Comparison of ENCODE assay signal across 21 cellular contexts in genomic region chr17:43632231-43632630, GRCh38. TPM values are rescaled to one million over a fixed set of nuclear protein-coding genes. Genes with fewer than 3 reads are reported as not detected.
DNase-seq lines count a peak whose midpoint lies in the region; ATAC-seq and TF ChIP-seq lines count a peak whose summit lies in the region.
"Had no signal": no experiment of that assay in that cellular context is flagged by ENCODE, and none has a peak within 500 bp of the region (broad histone marks: within the 10 kb centered on the region; RNA-seq: fewer than 3 reads in every experiment).

No MANE protein-coding gene starts in this region.

- no peak overlapping the region for H3K4ac ChIP-seq in neuronal stem cell (ENCODE audit: low read length)

- peaks cover 46% of the 10 kb centered on the region for H3K4me1 Mint-ChIP-seq in Caco-2 (ENCODE audit: low read depth, unreplicated experiment)
- H3K4me1 Mint-ChIP-seq in nephron progenitor cell: peaks cover 82% of the 10 kb centered on the region
- H3K4me1 Mint-ChIP-seq in activated T-cell treated with anti-CD3 and anti-CD28 coated beads, Interleukin-2, amount 50 U/mL, for 72 hours (ENCODE audit: low read depth): no peaks in the 10 kb centered on the region
- H3K4me1 Mint-ChIP-seq: CD4-positive, alpha-beta memory T cell had no signal

- no peaks in the 10 kb centered on the region for H3K27me3 Mint-ChIP-seq in Caco-2 (ENCODE audit: insufficient read depth, unreplicated experiment)
- H3K27me3 Mint-ChIP-seq in nephron progenitor cell (ENCODE audit: low read depth, poor library complexity): peaks cover 8% of the 10 kb centered on the region
- peaks cover 7% of the 10 kb centered on the region for H3K27me3 Mint-ChIP-seq in activated T-cell treated with anti-CD3 and anti-CD28 coated beads, Interleukin-2, amount 50 U/mL, for 72 hours (ENCODE audit: low read depth)

- H3K4me3 ChIP-seq in Caco-2 (ENCODE audit: low read depth, low read length): no peak overlapping the region
- H3K4me3 ChIP-seq in SJCRH30: no peak overlapping the region
- H3K4me3 ChIP-seq in neuronal stem cell (ENCODE audit: low read length in 2 of 2): no peak overlapping the region
- H3K4me3 ChIP-seq: A549, GM23248 had no signal

- no peak overlapping the region for H4K8ac ChIP-seq in neuronal stem cell (ENCODE audit: low read depth, low read length)

- H2BK15ac ChIP-seq in neuronal stem cell (ENCODE audit: low read length): peak overlapping the region; percentile 65

- no peak overlapping the region for H3K14ac ChIP-seq in neuronal stem cell (ENCODE audit: low read length)

- no peak overlapping the region for H3K4me2 ChIP-seq in neuronal stem cell (ENCODE audit: insufficient read depth, low read length, poor library complexity, severe bottlenecking)
- H3K4me2 ChIP-seq: A549 had no signal

- peak overlapping the region; percentile 60 for H2AK5ac ChIP-seq in neuronal stem cell (ENCODE audit: low read depth, low read length)

- peak overlapping the region; percentile 3 for H3K9ac ChIP-seq in neuronal stem cell (ENCODE audit: low read depth, low read length, poor library complexity)
- H3K9ac ChIP-seq: GM23248 had no signal

- H2BK5ac ChIP-seq in neuronal stem cell (ENCODE audit: low read length): no peak overlapping the region

- H3K27ac Mint-ChIP-seq in Caco-2 (ENCODE audit: unreplicated experiment) (peak overlapping the region; percentile 46), nephron progenitor cell (peak overlapping the region; percentile 82)
- H3K27ac Mint-ChIP-seq in activated T-cell treated with anti-CD3 and anti-CD28 coated beads, Interleukin-2, amount 50 U/mL, for 72 hours: no peak overlapping the region
- H3K27ac Mint-ChIP-seq: CD4-positive, alpha-beta memory T cell had no signal

- TF ChIP-seq CTCF in Caco-2 (IDR thresholded peaks at IDR 0.05; ENCODE audit: insufficient read depth in 1 of 2, low read depth in 1 of 2, low read length in 1 of 2, severe bottlenecking in 1 of 2, unreplicated experiment in 1 of 2) (no peak), nephron progenitor cell (IDR thresholded peaks at IDR 0.05) (no peak)

- WGBS in neuronal stem cell (ENCODE audit: extremely low coverage in 2 of 2, insufficient read length in 2 of 2, insufficient replicate concordance in 1 of 2), 2 donors: no CpG with 5 or more reads among the region's 10 CpGs

- ATAC-seq in activated T-cell treated with anti-CD3 and anti-CD28 coated beads, Interleukin-2, amount 50 U/mL, for 72 hours (replicated peaks in 1 of 2): no peak
- ATAC-seq in GM18909 (IDR thresholded peaks at IDR 0.05; ENCODE audit: poor library complexity, unreplicated experiment): no peak
- ATAC-seq: A549, HCT116 had no signal

- H3K27me3 ChIP-seq in Caco-2 (replicated peaks; ENCODE audit: control insufficient read depth, insufficient read depth, low read length) (no peaks in the 10 kb centered on the region), SJCRH30 (peaks cover 4% of the 10 kb centered on the region; the same call in 1 of the 2 replicates), neuronal stem cell (ENCODE audit: control insufficient read depth in 3 of 3, insufficient read depth in 3 of 3, low read depth in 1 of 3, low read length in 3 of 3) (peaks cover 0 to 9% (median 0%) of the 10 kb centered on the region in 3 experiments)

- no peak overlapping the region for H2AFZ ChIP-seq in neuronal stem cell (ENCODE audit: low read length)
- H2AFZ ChIP-seq: GM23248 had no signal

- H3K4me3 Mint-ChIP-seq in Caco-2 (ENCODE audit: unreplicated experiment) (no peak overlapping the region), nephron progenitor cell (no peak overlapping the region)
- H3K4me3 Mint-ChIP-seq in activated T-cell treated with anti-CD3 and anti-CD28 coated beads, Interleukin-2, amount 50 U/mL, for 72 hours: no peak overlapping the region
- H3K4me3 Mint-ChIP-seq: CD4-positive, alpha-beta memory T cell; H9 had no signal

- no peak for DNase-seq in Caco-2
- peak; percentile 44 to 66 for DNase-seq in SJCRH30
- no peak for DNase-seq in nephron progenitor cell
- no peak for DNase-seq in neuronal stem cell (ENCODE audit: low spot score)
- DNase-seq in activated T-cell treated with anti-CD3 and anti-CD28 coated beads, Interleukin-2, amount 50 U/mL, for 72 hours: no peak
- DNase-seq in RPMI8226: no peak
- no peak for DNase-seq in NCI-H2227 (lab: John Stamatoyannopoulos, UW; ENCODE audit: unreplicated experiment)
- DNase-seq: 8988T; ACHN; AML-193; CD4-positive, alpha-beta memory T cell; COR-L47; DMS153; DND-41; GM23248; H9 had no signal

- H3K36me3 Mint-ChIP-seq in Caco-2 (ENCODE audit: insufficient read depth, unreplicated experiment) (no peaks in the 10 kb centered on the region), nephron progenitor cell (ENCODE audit: low read depth) (no peaks in the 10 kb centered on the region)
- H3K36me3 Mint-ChIP-seq in activated T-cell treated with anti-CD3 and anti-CD28 coated beads, Interleukin-2, amount 50 U/mL, for 72 hours (ENCODE audit: insufficient read depth in 2 of 2): no peaks in the 10 kb centered on the region
- H3K36me3 Mint-ChIP-seq: CD4-positive, alpha-beta memory T cell had no signal

- H2BK120ac ChIP-seq in neuronal stem cell (ENCODE audit: low read depth, low read length): no peak overlapping the region

- CTCF ChIA-PET in Caco-2 (lab: Charles Lee): no interaction called here

- peak overlapping the region; percentile 52 for H3K18ac ChIP-seq in neuronal stem cell (ENCODE audit: low read length)

- BruUV-seq in Caco-2 (replicated peaks; lab: Mats Ljungman, UMichigan): no TSS peak

- H4K91ac ChIP-seq in neuronal stem cell (ENCODE audit: low read depth, low read length, poor library complexity): no peak overlapping the region

- H2BK12ac ChIP-seq in neuronal stem cell (ENCODE audit: low read length): no peak overlapping the region

- no peak overlapping the region for H3K23ac ChIP-seq in neuronal stem cell (ENCODE audit: low read depth, low read length, poor library complexity)

- H3K9me3 Mint-ChIP-seq in Caco-2 (ENCODE audit: unreplicated experiment) (no peaks in the 10 kb centered on the region), nephron progenitor cell (no peaks in the 10 kb centered on the region)
- H3K9me3 Mint-ChIP-seq in activated T-cell treated with anti-CD3 and anti-CD28 coated beads, Interleukin-2, amount 50 U/mL, for 72 hours: no peaks in the 10 kb centered on the region
- H3K9me3 Mint-ChIP-seq: CD4-positive, alpha-beta memory T cell; H9 had no signal

- no peaks in the 10 kb centered on the region for H3K79me1 ChIP-seq in neuronal stem cell (ENCODE audit: low read depth, low read length)

- POLR2A ChIA-PET in Caco-2 (lab: Charles Lee): no interaction called here

- H3K4me1 ChIP-seq in Caco-2: peaks cover 66% of the 10 kb centered on the region
- peaks cover 44% of the 10 kb centered on the region for H3K4me1 ChIP-seq in SJCRH30
- peaks cover 5 to 13% of the 10 kb centered on the region in 2 donors for H3K4me1 ChIP-seq in neuronal stem cell (ENCODE audit: control insufficient read depth in 2 of 2, insufficient read depth in 1 of 2, low read depth in 1 of 2, low read length in 2 of 2)
- H3K4me1 ChIP-seq: A549 had no signal

- no peaks in the 10 kb centered on the region for H3K36me3 ChIP-seq in Caco-2 (ENCODE audit: control insufficient read depth, insufficient read depth, low read length)
- H3K36me3 ChIP-seq in SJCRH30: no peaks in the 10 kb centered on the region
- no peaks in the 10 kb centered on the region for H3K36me3 ChIP-seq in neuronal stem cell (replicated peaks in 1 of 2; ENCODE audit: control insufficient read depth in 2 of 2, insufficient read depth in 2 of 2, low read length in 2 of 2)

- H3K27ac ChIP-seq in SJCRH30: no peak overlapping the region; the same call in 1 of the 2 replicates
- H3K27ac ChIP-seq in neuronal stem cell (replicated peaks; ENCODE audit: low read length): no peak overlapping the region
- H3K27ac ChIP-seq: A549, GM23248 had no signal

- no peaks in the 10 kb centered on the region for H3K9me3 ChIP-seq in Caco-2
- no peaks in the 10 kb centered on the region for H3K9me3 ChIP-seq in SJCRH30 (replicated peaks)
- H3K9me3 ChIP-seq in neuronal stem cell (replicated peaks in 1 of 2; ENCODE audit: control insufficient read depth in 2 of 2, insufficient read depth in 1 of 2, low read depth in 1 of 2, low read length in 2 of 2): no peaks in the 10 kb centered on the region
- H3K9me3 ChIP-seq: A549 had no signal

- intact Hi-C loops in Caco-2 (cut with micrococcal nuclease; ENCODE audit: unreplicated experiment): no loop called here

RNA-seq across cellular contexts. Expression of gene MEOX1, which starts 29.5 kb away (rescaled TPM):
- 0.72 and 1.7 TPM in 2 replicates for total RNA-seq in Caco-2 (2022)
- total RNA-seq in SJCRH30 (2014; rRNA removed; shearing (Covaris generic)): 44.6 and 44.7 TPM in 2 replicates
- 0.14 TPM for polyA plus RNA-seq in neuronal stem cell (2013, experiment 1 of 2)
- 0.08 TPM for polyA plus RNA-seq in neuronal stem cell (2013, experiment 2 of 2)
- under 1 TPM; 0.36 to 0.37 TPM for total RNA-seq in activated T-cell treated with anti-CD3 and anti-CD28 coated beads, Interleukin-2, amount 50 U/mL, for 72 hours
- total RNA-seq: GM23248, H4, H9 had no signal
- polyA plus RNA-seq: A549, BJ, GM23248 had no signal

Comparison
In these comparisons a context has a peak if more than half of its experiments do, and no peak if none do; other contexts are left out.
1. DNase-seq: peak in SJCRH30 (2 of 2); none in Caco-2 (0 of 2), nephron progenitor cell (single experiment), neuronal stem cell (single experiment), activated T-cell treated with anti-CD3 and anti-CD28 coated beads, Interleukin-2, amount 50 U/mL, for 72 hours (0 of 2), RPMI8226 (single experiment) and NCI-H2227 (single experiment).
2. RNA of gene MEOX1, which starts 29.5 kb away (total RNA-seq): 44.6 to 44.7 TPM in SJCRH30; 0.72 to 1.7 TPM in Caco-2 and 0.36 to 0.37 TPM in activated T-cell treated with anti-CD3 and anti-CD28 coated beads, Interleukin-2, amount 50 U/mL, for 72 hours; every median in the first group is over 10 times any median in the second.